Comparison of ENCODE assay signal across 8 cellular contexts in genomic region chr16:22898874-22899348, GRCh38.
DNase-seq lines count a peak whose midpoint lies in the region; ATAC-seq and TF ChIP-seq lines count a peak whose summit lies in the region.

No MANE protein-coding gene starts in this region.

- H3K27ac ChIP-seq in lower lobe of right lung, result no peak overlapping the region

- no peaks in the 10 kb centered on the region for H3K4me1 ChIP-seq in lower lobe of right lung

- no peak overlapping the region for H3K4me3 ChIP-seq in lower lobe of right lung

- no peak for ATAC-seq in activated CD4-positive, CD25-positive, alpha-beta regulatory T cell treated with anti-CD3 and anti-CD28 coated beads, Interleukin-2, amount 50 U/mL, for 24 hours
- ATAC-seq in lower lobe of right lung, result peak; percentile 77 to 81
- ATAC-seq in GM21423 (IDR thresholded peaks at IDR 0.05; ENCODE audit: unreplicated experiment), result no peak

- peak; percentile 79 for TF ChIP-seq CTCF in lower lobe of right lung (IDR thresholded peaks at IDR 0.05)

- H3K9me3 ChIP-seq in lower lobe of right lung, result no peaks in the 10 kb centered on the region

- H3K36me3 ChIP-seq in lower lobe of right lung, result no peaks in the 10 kb centered on the region

- peak; percentile 48 for DNase-seq in activated CD4-positive, CD25-positive, alpha-beta regulatory T cell treated with anti-CD3 and anti-CD28 coated beads, Interleukin-2, amount 50 U/mL, for 72 hours
- DNase-seq in NCI-H2107 (lab: John Stamatoyannopoulos, UW) (peak; percentile 72), lower lobe of right lung (peak; percentile 67)
- DNase-seq in activated CD4-positive, alpha-beta T cell treated with anti-CD3 and anti-CD28 coated beads for 4 hours, result peak; percentile 18 to 23
- peak; percentile 9 for DNase-seq in effector CD4-positive, alpha-beta T cell
- DNase-seq in stimulated activated CD8-positive, alpha-beta memory T cell treated with anti-CD3 and anti-CD28 coated beads, Interleukin-15, amount 100 ng/mL, for 24 hours (ENCODE audit: low read depth), result peak; percentile 13

- H3K27me3 ChIP-seq in lower lobe of right lung (ENCODE audit: low read depth), result peaks cover 35% of the 10 kb centered on the region

- intact Hi-C loops in lower lobe of right lung (cut with DNase I), result no loop called here

Comparison
In these comparisons a context has a peak if more than half of its experiments do, and no peak if none do; other contexts are left out.
1. DNase-seq: peak in every context shown above with its lines; median percentile 72 in NCI-H2107; 67 in lower lobe of right lung; 48 in activated CD4-positive, CD25-positive, alpha-beta regulatory T cell treated with anti-CD3 and anti-CD28 coated beads, Interleukin-2, amount 50 U/mL, for 72 hours; 20 in activated CD4-positive, alpha-beta T cell treated with anti-CD3 and anti-CD28 coated beads for 4 hours; 13 in stimulated activated CD8-positive, alpha-beta memory T cell treated with anti-CD3 and anti-CD28 coated beads, Interleukin-15, amount 100 ng/mL, for 24 hours; 9 in effector CD4-positive, alpha-beta T cell.
2. ATAC-seq: peak in lower lobe of right lung (2 of 2); none in activated CD4-positive, CD25-positive, alpha-beta regulatory T cell treated with anti-CD3 and anti-CD28 coated beads, Interleukin-2, amount 50 U/mL, for 24 hours (0 of 2) and GM21423 (single experiment).